Comparison of ENCODE assay signal across 2 cellular contexts in genomic region chr13:87570669-87571068, GRCh38.
TF ChIP-seq lines count a peak whose summit lies in the region.

No MANE protein-coding gene starts in this region.

TF ChIP-seq in GM23338, 12 proteins besides CTCF, POLR2A, EP300 and RAD21 (continued from another document):
- TF ChIP-seq ZNF462 (CRISPR knock-in tag; IDR thresholded peaks at IDR 0.05) (no peak), ETS1 (IDR thresholded peaks at IDR 0.05) (no peak), ZNF331 (CRISPR knock-in tag; IDR thresholded peaks at IDR 0.05; ENCODE audit: low read depth) (no peak), REST (IDR thresholded peaks at IDR 0.05; ENCODE audit: unreplicated experiment) (no peak), CREB1 (CRISPR knock-in tag; IDR thresholded peaks at IDR 0.05; ENCODE audit: low read depth) (no peak), NANOG (IDR thresholded peaks at IDR 0.05; ENCODE audit: borderline replicate concordance) (no peak), ZNF114 (CRISPR knock-in tag; IDR thresholded peaks at IDR 0.05) (no peak), JUNB (IDR thresholded peaks at IDR 0.05; ENCODE audit: unreplicated experiment) (no peak), POLR2AphosphoS5 (IDR thresholded peaks at IDR 0.05; ENCODE audit: low read depth) (no peak)

TF ChIP-seq in WTC11, 78 proteins besides CTCF, POLR2A, EP300 and RAD21 (continued from another document):
- TF ChIP-seq ZMAT4 (CRISPR knock-in tag; IDR thresholded peaks at IDR 0.05) (no peak), ELF4 (CRISPR knock-in tag; IDR thresholded peaks at IDR 0.05; ENCODE audit: low read depth) (no peak), GRHL2 (CRISPR knock-in tag; IDR thresholded peaks at IDR 0.05; ENCODE audit: insufficient replicate concordance, severe bottlenecking) (no peak), E2F4 (CRISPR knock-in tag; IDR thresholded peaks at IDR 0.05; ENCODE audit: borderline replicate concordance, low read depth) (no peak), E2F1 (CRISPR knock-in tag; IDR thresholded peaks at IDR 0.05) (no peak), CBFB (CRISPR knock-in tag; IDR thresholded peaks at IDR 0.05; ENCODE audit: low read depth) (no peak), ERG (CRISPR knock-in tag; IDR thresholded peaks at IDR 0.05) (no peak), ZNF219 (CRISPR knock-in tag; IDR thresholded peaks at IDR 0.05; ENCODE audit: borderline replicate concordance) (no peak), NR3C1 (CRISPR knock-in tag; conservative IDR thresholded peaks at IDR 0.05; ENCODE audit: low read depth) (no peak), MAX (CRISPR knock-in tag; IDR thresholded peaks at IDR 0.05) (no peak), ATF2 (CRISPR knock-in tag; IDR thresholded peaks at IDR 0.05; ENCODE audit: borderline replicate concordance, low read depth) (no peak)
